ENCODE assay signal across 2 cellular contexts in genomic region chr2:86708126-86708525, GRCh38. TPM values are rescaled to one million over a fixed set of nuclear protein-coding genes. Genes with fewer than 3 reads are reported as not detected.
DNase-seq lines count a peak whose midpoint lies in the region; ATAC-seq, FAIRE-seq and TF ChIP-seq lines count a peak whose summit lies in the region.
"Not testable (repeated sequence)": the region's sequence is repeated elsewhere in the genome, so short reads cannot be mapped to it uniquely, and the experiment has no call there.

No MANE protein-coding gene starts in this region.

- TF ChIP-seq RAD21 in A549 (conservative IDR thresholded peaks at IDR 0.05 in 1 of 2, IDR thresholded peaks at IDR 0.05 in 1 of 2) = not testable (repeated sequence)

- not testable (repeated sequence) for TF ChIP-seq CTCF in A549 (IDR thresholded peaks at IDR 0.05); HEK293 (tag by site-specific recombination; IDR thresholded peaks at IDR 0.05)

- ATAC-seq in A549 = not testable (repeated sequence)

- TF ChIP-seq POLR2A in A549 (IDR thresholded peaks at IDR 0.05; ENCODE audit: low read length) = not testable (repeated sequence)

- peaks cover 25% of the 10 kb centered on the region for H3K4me1 ChIP-seq in A549
- peaks cover 13% of the 10 kb centered on the region; the same call in 1 of the 2 replicates for H3K4me1 ChIP-seq in HEK293 (ENCODE audit: control insufficient read depth, insufficient read depth, low read length)

- TF ChIP-seq EP300 in A549 (IDR thresholded peaks at IDR 0.05) = not testable (repeated sequence)

- not testable (repeated sequence) for H3K36me3 ChIP-seq in HEK293 (ENCODE audit: control insufficient read depth in 2 of 2, insufficient read depth in 1 of 2, low read length in 2 of 2)

- WGBS in A549 (ENCODE audit: missing lambda C conversion rate) = 79% methylated on average over 4 of the region's 4 CpGs

- DNase-seq in A549 (ENCODE audit: low read depth in 1 of 2, low spot score in 1 of 2) = not testable (repeated sequence)

- peaks cover 17% of the 10 kb centered on the region for H3K9me3 ChIP-seq in A549
- not testable (repeated sequence) for H3K9me3 ChIP-seq in HEK293 (ENCODE audit: control insufficient read depth, insufficient read depth, low read depth, low read length)

- H3K4me3 ChIP-seq in A549; HEK293 (ENCODE audit: low read depth, low read length): not testable (repeated sequence)

- CTCF ChIA-PET in A549 (lab: Yijun Ruan, JAX); HEK293 (lab: Yijun Ruan, JAX): not testable (repeated sequence)

- POLR2A ChIA-PET in A549 (lab: Yijun Ruan, JAX); HEK293 (lab: Yijun Ruan, JAX): not testable (repeated sequence)

- not testable (repeated sequence) for FAIRE-seq in A549 (lab: Jason Lieb, UNC)

- H3K27ac ChIP-seq in A549; HEK293 (ENCODE audit: extremely low read depth, low read depth, low read length): not testable (repeated sequence)

- H3K4me2 ChIP-seq in A549 = not testable (repeated sequence)

TF ChIP-seq in A549, 52 proteins besides CTCF, POLR2A, EP300 and RAD21:
- TF ChIP-seq ZC3H11A (IDR thresholded peaks at IDR 0.05) = peak; percentile 86

TF ChIP-seq in HEK293, 187 proteins besides CTCF, POLR2A, EP300 and RAD21 (continues in another document):
- TF ChIP-seq REST (tag by site-specific recombination; IDR thresholded peaks at IDR 0.05) (peak; percentile 69), ZNF558 (tag by site-specific recombination; IDR thresholded peaks at IDR 0.05) (0 out of 2 replicates have a peak, but pooled peaks have one; percentile 34), ZNF623 (tag by site-specific recombination; IDR thresholded peaks at IDR 0.05) (peak; percentile 76), ZNF654 (tag by site-specific recombination; IDR thresholded peaks at IDR 0.05; ENCODE audit: low read depth) (peak; percentile 31), ZNF292 (tag by site-specific recombination; IDR thresholded peaks at IDR 0.05; ENCODE audit: borderline replicate concordance, low read depth) (0 out of 2 replicates have a peak, but pooled peaks have one; percentile 35), ZXDB (tag by site-specific recombination; IDR thresholded peaks at IDR 0.05) (peak; percentile 66), ZNF140 (tag by site-specific recombination; IDR thresholded peaks at IDR 0.05) (peak; percentile 60; the same call in 1 of the 2 replicates), AEBP2 (tag by site-specific recombination; IDR thresholded peaks at IDR 0.05; ENCODE audit: borderline replicate concordance) (0 out of 2 replicates have a peak, but pooled peaks have one; percentile 26), ZNF510 (tag by site-specific recombination; IDR thresholded peaks at IDR 0.05; ENCODE audit: insufficient replicate concordance) (peak; percentile 44), ZNF518A (tag by site-specific recombination; conservative IDR thresholded peaks at IDR 0.05; ENCODE audit: low read depth) (peak; percentile 82), ZNF426 (tag by site-specific recombination; IDR thresholded peaks at IDR 0.05) (peak; percentile 81), ZNF202 (tag by site-specific recombination; IDR thresholded peaks at IDR 0.05; ENCODE audit: borderline replicate concordance) (peak; percentile 62; the same call in 1 of the 2 replicates), ZBTB8A (tag by site-specific recombination; IDR thresholded peaks at IDR 0.05) (peak; percentile 52)

RNA-seq across cellular contexts. Expression of gene RMND5A, which starts 12.0 kb away (rescaled TPM):
- polyA plus RNA-seq in A549 (2011; rRNA removed) (28.0 and 32.6 TPM in 2 replicates), A549 (2017; fragmentation: RNase III; extraction: RNeasy Plus Mini Kit Qiagen cat#74134 plus additional on column Dnase treatment) (9.9 to 10.5 TPM (median 10.3 TPM) in 3 replicates)
- 7.2 and 8.4 TPM in 2 replicates for polyA plus RNA-seq in A549 (2012; cell fraction: cytosol; rRNA removed)
- polyA plus RNA-seq in A549 (2012; cell fraction: nucleus; rRNA removed) = 3.4 and 7.1 TPM in 2 replicates
- 44.0 and 50.7 TPM in 2 replicates for polyA minus RNA-seq in A549 (2011; rRNA and poly(A)+ RNA removed)
